ENCODE assay signal across 18 cellular contexts in genomic region chr17:79985361-79985760, GRCh38. TPM values are rescaled to one million over a fixed set of nuclear protein-coding genes. Genes with fewer than 3 reads are reported as not detected.
"Had no signal": no experiment of that assay in that cellular context is flagged by ENCODE, and none has a peak within 500 bp of the region (broad histone marks: within the 10 kb centered on the region; RNA-seq: fewer than 3 reads in every experiment).

No MANE protein-coding gene starts in this region.

- H3K36me3 ChIP-seq: adrenal gland had no signal

- H3K27ac ChIP-seq: coronary artery, foreskin keratinocyte, WERI-Rb-1 had no signal

- DNase-seq: activated CD4-positive, alpha-beta memory T cell treated with anti-CD3 and anti-CD28 coated beads for 36 hours; activated CD4-positive, alpha-beta T cell treated with anti-CD3 and anti-CD28 coated beads for 36 hours; activated effector memory CD4-positive, alpha-beta T cell treated with anti-CD3 and anti-CD28 coated beads, Interleukin-2, amount 50 U/mL, for 16 hours; activated T-cell treated with anti-CD3 and anti-CD28 coated beads, Interleukin-2, amount 50 U/mL, for 4 hours; caudate nucleus; effector CD8-positive, alpha-beta T cell; foreskin keratinocyte; immature natural killer cell; mammary epithelial cell; naive thymus-derived CD4-positive, alpha-beta T cell; stimulated activated naive CD8-positive, alpha-beta T cell treated with anti-CD3 and anti-CD28 coated beads, Interleukin-15, amount 100 ng/mL, for 72 hours; T-helper 1 cell; WERI-Rb-1 had no signal

- H3K4me3 ChIP-seq: adrenal gland, coronary artery had no signal

- H3K27me3 ChIP-seq: adrenal gland, foreskin keratinocyte had no signal

- H3K4me3 Mint-ChIP-seq: activated CD4-positive, alpha-beta memory T cell treated with anti-CD3 and anti-CD28 coated beads for 36 hours; activated CD4-positive, alpha-beta T cell treated with anti-CD3 and anti-CD28 coated beads for 36 hours; activated naive CD4-positive, alpha-beta T cell treated with anti-CD3 and anti-CD28 coated beads, Interleukin-2, amount 50 U/mL, for 24 hours; activated T-cell treated with anti-CD3 and anti-CD28 coated beads, Interleukin-2, amount 50 U/mL, for 4 hours; immature natural killer cell; naive thymus-derived CD4-positive, alpha-beta T cell; stimulated activated naive CD8-positive, alpha-beta T cell treated with anti-CD3 and anti-CD28 coated beads, Interleukin-15, amount 100 ng/mL, for 72 hours; type B pancreatic cell had no signal

- H3K9me3 ChIP-seq: adrenal gland had no signal

- H3K36me3 Mint-ChIP-seq: activated CD4-positive, alpha-beta memory T cell treated with anti-CD3 and anti-CD28 coated beads for 36 hours; activated naive CD4-positive, alpha-beta T cell treated with anti-CD3 and anti-CD28 coated beads, Interleukin-2, amount 50 U/mL, for 24 hours; immature natural killer cell; naive thymus-derived CD4-positive, alpha-beta T cell; type B pancreatic cell had no signal

- H3K4me1 Mint-ChIP-seq: immature natural killer cell had no signal

- H3K27me3 Mint-ChIP-seq: activated CD4-positive, alpha-beta memory T cell treated with anti-CD3 and anti-CD28 coated beads for 36 hours; activated CD4-positive, alpha-beta T cell treated with anti-CD3 and anti-CD28 coated beads for 36 hours; activated naive CD4-positive, alpha-beta T cell treated with anti-CD3 and anti-CD28 coated beads, Interleukin-2, amount 50 U/mL, for 24 hours; stimulated activated naive CD8-positive, alpha-beta T cell treated with anti-CD3 and anti-CD28 coated beads, Interleukin-15, amount 100 ng/mL, for 72 hours; type B pancreatic cell had no signal

- ATAC-seq: activated CD4-positive, alpha-beta T cell treated with anti-CD3 and anti-CD28 coated beads for 36 hours; activated T-cell treated with anti-CD3 and anti-CD28 coated beads, Interleukin-2, amount 50 U/mL, for 4 hours; foreskin keratinocyte; left colon; naive thymus-derived CD4-positive, alpha-beta T cell; stimulated activated naive CD8-positive, alpha-beta T cell treated with anti-CD3 and anti-CD28 coated beads, Interleukin-15, amount 100 ng/mL, for 72 hours had no signal

- H3K9me3 Mint-ChIP-seq: activated CD4-positive, alpha-beta memory T cell treated with anti-CD3 and anti-CD28 coated beads for 36 hours; activated naive CD4-positive, alpha-beta T cell treated with anti-CD3 and anti-CD28 coated beads, Interleukin-2, amount 50 U/mL, for 24 hours; activated T-cell treated with anti-CD3 and anti-CD28 coated beads, Interleukin-2, amount 50 U/mL, for 4 hours; immature natural killer cell; naive thymus-derived CD4-positive, alpha-beta T cell; stimulated activated naive CD8-positive, alpha-beta T cell treated with anti-CD3 and anti-CD28 coated beads, Interleukin-15, amount 100 ng/mL, for 72 hours; type B pancreatic cell had no signal

- H3K27ac Mint-ChIP-seq: activated CD4-positive, alpha-beta memory T cell treated with anti-CD3 and anti-CD28 coated beads for 36 hours; activated CD4-positive, alpha-beta T cell treated with anti-CD3 and anti-CD28 coated beads for 36 hours; activated naive CD4-positive, alpha-beta T cell treated with anti-CD3 and anti-CD28 coated beads, Interleukin-2, amount 50 U/mL, for 24 hours; immature natural killer cell; naive thymus-derived CD4-positive, alpha-beta T cell; type B pancreatic cell had no signal

- H3K4me1 ChIP-seq: foreskin keratinocyte had no signal

RNA-seq across cellular contexts. Expression of gene CCDC40, which starts 51.1 kb away (rescaled TPM):
- polyA plus RNA-seq: immature natural killer cell; naive thymus-derived CD4-positive, alpha-beta T cell had no signal
